8 cellular contexts compared by ENCODE assay signal in genomic region chr12:123233505-123234299, GRCh38. TPM values are rescaled to one million over a fixed set of nuclear protein-coding genes. Genes with fewer than 3 reads are reported as not detected.
DNase-seq lines count a peak whose midpoint lies in the region; ATAC-seq, FAIRE-seq and TF ChIP-seq lines count a peak whose summit lies in the region.

No MANE protein-coding gene starts in this region.

- TF ChIP-seq CTCF in neural cell (IDR thresholded peaks at IDR 0.05; ENCODE audit: poor library complexity, severe bottlenecking), result no peak

- no peaks in the 10 kb centered on the region for H3K9me2 ChIP-seq in neural cell (ENCODE audit: insufficient read depth, low read length)

- peaks cover 53% of the 10 kb centered on the region for H3K79me2 ChIP-seq in neural cell (replicated peaks; ENCODE audit: insufficient read depth, low read length)

- H3K36me3 ChIP-seq in endocrine pancreas (ENCODE audit: control insufficient read depth, insufficient read depth, low read length) (no peaks in the 10 kb centered on the region), neural cell (ENCODE audit: insufficient read depth, low read length) (no peaks in the 10 kb centered on the region)

- H3K9ac ChIP-seq in endocrine pancreas (ENCODE audit: control insufficient read depth, insufficient read depth, low read length) (peak overlapping the region; percentile 83), neural cell (ENCODE audit: low read length) (peak overlapping the region; percentile 83)

- H2AFZ ChIP-seq in neural cell (ENCODE audit: low read depth, low read length), result peak overlapping the region; percentile 43

- ATAC-seq in HG02642 (IDR thresholded peaks at IDR 0.05; ENCODE audit: poor library complexity, unreplicated experiment), result peak; percentile 16

- H3K4me1 ChIP-seq in endocrine pancreas (ENCODE audit: control insufficient read depth, insufficient read depth, low read length), result peaks cover 9% of the 10 kb centered on the region

- H3F3A ChIP-seq in neural cell (ENCODE audit: insufficient read depth, low read length, poor library complexity, severe bottlenecking), result no peaks in the 10 kb centered on the region

- H3K4me3 ChIP-seq in endocrine pancreas (ENCODE audit: control insufficient read depth, insufficient read depth, low read length) (peak overlapping the region; percentile 87), neural cell (ENCODE audit: low read length) (peak overlapping the region; percentile 82)

- H4K20me1 ChIP-seq in neural cell (ENCODE audit: insufficient read depth), result no peaks in the 10 kb centered on the region

- H3K4me2 ChIP-seq in neural cell (ENCODE audit: low read length), result peak overlapping the region; percentile 85

- H3K9me3 ChIP-seq in endocrine pancreas (ENCODE audit: control insufficient read depth, low read length), result no peaks in the 10 kb centered on the region
- H3K9me3 ChIP-seq in neural cell (ENCODE audit: low read length), result no peaks in the 10 kb centered on the region

- peak; percentile 24 for FAIRE-seq in GM18507 (lab: Jason Lieb, UNC)

- TF ChIP-seq RAD21 in neural cell (conservative IDR thresholded peaks at IDR 0.05), result peak; percentile 24

- peak overlapping the region; percentile 78 for H3K27ac ChIP-seq in neural cell (ENCODE audit: low read length)

- no peaks in the 10 kb centered on the region for H3K27me3 ChIP-seq in endocrine pancreas (ENCODE audit: control insufficient read depth, insufficient read depth, low read length)
- no peaks in the 10 kb centered on the region for H3K27me3 ChIP-seq in neural cell (ENCODE audit: insufficient read depth, low read depth, low read length)

- TF ChIP-seq EP300 in neural cell (conservative IDR thresholded peaks at IDR 0.05; ENCODE audit: poor library complexity, severe bottlenecking), result no peak

- DNase-seq in GM18507 (ENCODE audit: extremely low spot score, insufficient read length, low read depth), result no peak
- DNase-seq in NCI-H2171 treated with DMSO at 0.1 percent for 48 hours (lab: John Stamatoyannopoulos, UW), result no peak
- DNase-seq in stimulated activated CD4-positive, alpha-beta T cell treated with anti-CD3 and anti-CD28 coated beads, Interleukin-4, amount 100 ng/mL, for 1 hour, result no peak
- DNase-seq in ACHN, result no peak

- in situ Hi-C loops in ACHN (cut with HindIII; ENCODE audit: low pct_ligation_motif_present, low pct_unique_long_range_greater_than_20kb, low sequenced_read_pairs), result loop anchor here (25.0 kb wide), 1 partner anchor 196 kb away; no protein-coding TSS in a partner anchor

TF ChIP-seq in PFSK-1, 5 proteins besides CTCF, POLR2A, EP300 and RAD21:
- no peak for TF ChIP-seq REST (IDR thresholded peaks at IDR 0.05; ENCODE audit: insufficient read depth in 1 of 2, low read depth in 2 of 2, low read length in 2 of 2)
- TF ChIP-seq FOXP2 (optimal IDR thresholded peaks at IDR 0.05; ENCODE audit: borderline replicate concordance, extremely low read depth, extremely low read length, insufficient read depth), result no peak
- TF ChIP-seq SIN3A (IDR thresholded peaks at IDR 0.05; ENCODE audit: borderline replicate concordance, insufficient read depth, low read length), result 0 out of 2 replicates have a peak, but pooled peaks have one; percentile 12
- TF ChIP-seq POLR2AphosphoS5 (IDR thresholded peaks at IDR 0.05; ENCODE audit: low read depth, low read length), result no peak

TF ChIP-seq in neural cell, 6 proteins besides CTCF, POLR2A, EP300 and RAD21:
- TF ChIP-seq TAF1 (IDR thresholded peaks at IDR 0.05; ENCODE audit: low read depth) (no peak), POLR2AphosphoS5 (IDR thresholded peaks at IDR 0.05) (peak; percentile 14)

RNA-seq across cellular contexts. Expression of gene MTRFR, which starts 0.5 kb away (rescaled TPM):
- 26.4 TPM for polyA plus RNA-seq in PFSK-1 (2012; ENCODE audit: insufficient read length, low read depth)
- polyA plus RNA-seq in neural cell, result 24.1 and 30.0 TPM in 2 replicates
- polyA minus RNA-seq in neural cell, result 15.1 and 22.2 TPM in 2 replicates

RNA-seq across cellular contexts. Expression of gene MPHOSPH9, which starts 0.8 kb away (rescaled TPM):
- polyA plus RNA-seq in PFSK-1 (2012; ENCODE audit: insufficient read length, low read depth), result 7.9 TPM
- 59.1 and 66.8 TPM in 2 replicates for polyA plus RNA-seq in neural cell
- 139 and 155 TPM in 2 replicates for polyA minus RNA-seq in neural cell

RNA-seq across cellular contexts. Expression of gene CDK2AP1, which starts 38.0 kb away (rescaled TPM):
- 82.4 TPM for polyA plus RNA-seq in PFSK-1 (2012; ENCODE audit: insufficient read length, low read depth)
- polyA plus RNA-seq in neural cell, result 97.6 and 101 TPM in 2 replicates
- 41.1 and 55.3 TPM in 2 replicates for polyA minus RNA-seq in neural cell
